1 cellular context compared by ENCODE assay signal in the genomic region with DNA sequence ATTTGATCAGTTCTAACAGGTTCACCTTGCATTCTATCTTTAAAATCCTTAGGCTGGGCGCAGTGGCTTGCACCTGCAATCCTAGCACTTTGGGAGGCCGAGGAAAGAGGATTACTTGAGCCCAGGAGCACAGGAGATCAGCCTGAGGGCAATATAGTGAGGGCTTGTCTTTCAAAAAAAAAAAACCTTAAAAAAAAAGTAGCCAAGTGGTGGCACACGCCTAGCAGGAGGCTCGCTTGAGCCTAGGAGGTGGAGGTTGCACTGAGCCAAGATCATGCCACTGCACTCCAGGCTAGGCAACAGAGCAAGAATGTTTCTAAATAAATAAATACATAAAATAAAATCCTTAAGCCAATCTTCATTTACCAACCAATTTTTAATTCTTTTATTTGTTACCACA.
TF ChIP-seq lines count a peak whose summit lies in the region.

No MANE protein-coding gene starts in this region.

TF ChIP-seq in GM12878, 131 proteins besides CTCF, POLR2A, EP300 and RAD21 (continued from another document):
- TF ChIP-seq, protein P1, sequence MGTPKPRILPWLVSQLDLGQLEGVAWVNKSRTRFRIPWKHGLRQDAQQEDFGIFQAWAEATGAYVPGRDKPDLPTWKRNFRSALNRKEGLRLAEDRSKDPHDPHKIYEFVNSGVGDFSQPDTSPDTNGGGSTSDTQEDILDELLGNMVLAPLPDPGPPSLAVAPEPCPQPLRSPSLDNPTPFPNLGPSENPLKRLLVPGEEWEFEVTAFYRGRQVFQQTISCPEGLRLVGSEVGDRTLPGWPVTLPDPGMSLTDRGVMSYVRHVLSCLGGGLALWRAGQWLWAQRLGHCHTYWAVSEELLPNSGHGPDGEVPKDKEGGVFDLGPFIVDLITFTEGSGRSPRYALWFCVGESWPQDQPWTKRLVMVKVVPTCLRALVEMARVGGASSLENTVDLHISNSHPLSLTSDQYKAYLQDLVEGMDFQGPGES (IDR thresholded peaks at IDR 0.05) = no peak
- no peak for TF ChIP-seq KDM1A (IDR thresholded peaks at IDR 0.05; ENCODE audit: borderline replicate concordance)
